Comparison of ENCODE assay signal across 13 cellular contexts in genomic region chr6:13526339-13526717, GRCh38. TPM values are rescaled to one million over a fixed set of nuclear protein-coding genes. Genes with fewer than 3 reads are reported as not detected.
A peak's percentile ranks its signal among the peaks of the same experiment; 100 is the strongest.
DNase-seq lines count a peak whose midpoint lies in the region; ATAC-seq and TF ChIP-seq lines count a peak whose summit lies in the region.
"Had no signal": no experiment of that assay in that cellular context is flagged by ENCODE, and none has a peak within 500 bp of the region (broad histone marks: within the 10 kb centered on the region; RNA-seq: fewer than 3 reads in every experiment).

No MANE protein-coding gene starts in this region.

- CTCF ChIA-PET in activated CD8-positive, alpha-beta T cell treated with anti-CD3 and anti-CD28 coated beads, Interleukin-2, amount 10 ng/mL, durations not matched to agents 7 days and 5 days (lab: Charles Lee): interaction anchor here (1.0 to 2.1 kb wide), 3 partner anchors 12 to 143 kb away, joined by 3 to 4 read pairs (median 4); partner anchors contain the start of gene SIRT5
- CTCF ChIA-PET in activated CD8-positive, alpha-beta T cell treated with anti-CD3 and anti-CD28 coated beads for 36 hours (lab: Charles Lee): no interaction called here

- no peaks in the 10 kb centered on the region for H3K36me3 Mint-ChIP-seq in activated CD8-positive, alpha-beta T cell treated with anti-CD3 and anti-CD28 coated beads, Interleukin-2, amount 10 ng/mL, durations not matched to agents 7 days and 5 days (ENCODE audit: low read depth)
- no peaks in the 10 kb centered on the region for H3K36me3 Mint-ChIP-seq in activated CD8-positive, alpha-beta T cell treated with anti-CD3 and anti-CD28 coated beads for 36 hours (ENCODE audit: low read depth)
- H3K36me3 Mint-ChIP-seq: neural progenitor cell, type B pancreatic cell had no signal

- H3K4me1 Mint-ChIP-seq in activated CD8-positive, alpha-beta T cell treated with anti-CD3 and anti-CD28 coated beads, Interleukin-2, amount 10 ng/mL, durations not matched to agents 7 days and 5 days (ENCODE audit: low read depth): peaks cover 17% of the 10 kb centered on the region
- peaks cover 14% of the 10 kb centered on the region for H3K4me1 Mint-ChIP-seq in activated CD8-positive, alpha-beta T cell treated with anti-CD3 and anti-CD28 coated beads for 36 hours (ENCODE audit: low read depth)

- peaks cover 16 to 46% (median 30%) of the 10 kb centered on the region in 3 donors for H3K4me1 ChIP-seq in skeletal muscle tissue (ENCODE audit: control insufficient read depth in 3 of 3, insufficient read depth in 3 of 3, low read length in 3 of 3)

- H3K27ac Mint-ChIP-seq in activated CD8-positive, alpha-beta T cell treated with anti-CD3 and anti-CD28 coated beads, Interleukin-2, amount 10 ng/mL, durations not matched to agents 7 days and 5 days: peak overlapping the region; percentile 68
- H3K27ac Mint-ChIP-seq in activated CD8-positive, alpha-beta T cell treated with anti-CD3 and anti-CD28 coated beads for 36 hours: no peak overlapping the region
- H3K27ac Mint-ChIP-seq: neural progenitor cell, type B pancreatic cell had no signal

- H3K27ac ChIP-seq in coronary artery (peak overlapping the region; percentile 27 to 46), skeletal muscle tissue (ENCODE audit: low read depth, low read length) (peak overlapping the region; percentile 89)
- H3K27ac ChIP-seq: neural progenitor cell had no signal

- H3K9me3 ChIP-seq in skeletal muscle tissue (ENCODE audit: control insufficient read depth in 3 of 3, low read length in 3 of 3): no peaks in the 10 kb centered on the region

- POLR2A ChIA-PET in activated CD8-positive, alpha-beta T cell treated with anti-CD3 and anti-CD28 coated beads, Interleukin-2, amount 10 ng/mL, durations not matched to agents 7 days and 5 days (lab: Charles Lee): interaction anchor here (0.7 to 1.2 kb wide), 2 partner anchors 40 to 89 kb away, joined by 3 read pairs; partner anchors contain the start of gene NOL7
- POLR2A ChIA-PET in activated CD8-positive, alpha-beta T cell treated with anti-CD3 and anti-CD28 coated beads for 36 hours (lab: Charles Lee): interaction anchor here (1.0 kb wide), 1 partner anchor 45 kb away, joined by 3 read pairs; no protein-coding TSS in a partner anchor

- TF ChIP-seq CTCF in activated CD8-positive, alpha-beta T cell treated with anti-CD3 and anti-CD28 coated beads for 36 hours (IDR thresholded peaks at IDR 0.05): no peak
- no peak for TF ChIP-seq CTCF in coronary artery (IDR thresholded peaks at IDR 0.05)

- H3K9me3 Mint-ChIP-seq in activated CD8-positive, alpha-beta T cell treated with anti-CD3 and anti-CD28 coated beads, Interleukin-2, amount 10 ng/mL, durations not matched to agents 7 days and 5 days (ENCODE audit: insufficient read depth): no peaks in the 10 kb centered on the region
- H3K9me3 Mint-ChIP-seq in activated CD8-positive, alpha-beta T cell treated with anti-CD3 and anti-CD28 coated beads for 36 hours: no peaks in the 10 kb centered on the region
- H3K9me3 Mint-ChIP-seq: neural progenitor cell, type B pancreatic cell had no signal

- intact Hi-C loops in activated CD8-positive, alpha-beta T cell treated with anti-CD3 and anti-CD28 coated beads for 36 hours (cut with micrococcal nuclease): no loop called here

- no peaks in the 10 kb centered on the region for H3K27me3 ChIP-seq in skeletal muscle tissue (ENCODE audit: control insufficient read depth in 3 of 3, insufficient read depth in 3 of 3, low read length in 3 of 3)
- H3K27me3 ChIP-seq: neural progenitor cell had no signal

- DNase-seq in activated CD8-positive, alpha-beta T cell treated with anti-CD3 and anti-CD28 coated beads, Interleukin-2, amount 10 ng/mL, durations not matched to agents 7 days and 5 days: no peak
- DNase-seq in activated CD8-positive, alpha-beta T cell treated with anti-CD3 and anti-CD28 coated beads for 36 hours: no peak
- DNase-seq in coronary artery (ENCODE audit: low spot score) (no peak), NCI-H446 (lab: John Stamatoyannopoulos, UW) (no peak), NCI-H446 treated with DMSO at 0.1 percent for 48 hours (lab: John Stamatoyannopoulos, UW) (no peak), SK-N-DZ (ENCODE audit: low spot score) (no peak)
- DNase-seq: foreskin fibroblast; retina; stimulated activated CD4-positive, alpha-beta T cell treated with anti-CD3 and anti-CD28 coated beads, Interleukin-1b, Interleukin-23, amount 100 ng/mL, for 48 hours had no signal

- H3K36me3 ChIP-seq in skeletal muscle tissue (ENCODE audit: control insufficient read depth in 3 of 3, insufficient read depth in 3 of 3, low read length in 3 of 3): no peaks in the 10 kb centered on the region
- H3K36me3 ChIP-seq: neural progenitor cell had no signal

- peaks cover under 1% of the 10 kb centered on the region for H3K27me3 Mint-ChIP-seq in activated CD8-positive, alpha-beta T cell treated with anti-CD3 and anti-CD28 coated beads, Interleukin-2, amount 10 ng/mL, durations not matched to agents 7 days and 5 days (ENCODE audit: low read depth)
- no peaks in the 10 kb centered on the region for H3K27me3 Mint-ChIP-seq in activated CD8-positive, alpha-beta T cell treated with anti-CD3 and anti-CD28 coated beads for 36 hours
- H3K27me3 Mint-ChIP-seq: type B pancreatic cell had no signal

- no peak overlapping the region for H3K4me3 Mint-ChIP-seq in activated CD8-positive, alpha-beta T cell treated with anti-CD3 and anti-CD28 coated beads, Interleukin-2, amount 10 ng/mL, durations not matched to agents 7 days and 5 days
- no peak overlapping the region for H3K4me3 Mint-ChIP-seq in activated CD8-positive, alpha-beta T cell treated with anti-CD3 and anti-CD28 coated beads for 36 hours
- H3K4me3 Mint-ChIP-seq: neural progenitor cell, type B pancreatic cell had no signal

- ATAC-seq in activated CD8-positive, alpha-beta T cell treated with anti-CD3 and anti-CD28 coated beads, Interleukin-2, amount 10 ng/mL, durations not matched to agents 7 days and 5 days: no peak
- no peak for ATAC-seq in activated CD8-positive, alpha-beta T cell treated with anti-CD3 and anti-CD28 coated beads for 36 hours
- peak; percentile 18 for ATAC-seq in HG03196 (IDR thresholded peaks at IDR 0.05; ENCODE audit: unreplicated experiment)

- no peak overlapping the region for H3K4me3 ChIP-seq in coronary artery
- peak overlapping the region in 1 of 3 donors; percentile 4 for H3K4me3 ChIP-seq in skeletal muscle tissue (ENCODE audit: low read length in 3 of 3)
- H3K4me3 ChIP-seq: neural progenitor cell had no signal

- H3K9ac ChIP-seq in skeletal muscle tissue (ENCODE audit: low read depth in 1 of 3, low read length in 3 of 3): peak overlapping the region in 1 of 3 donors; percentile 66
- H3K9ac ChIP-seq: neural progenitor cell had no signal

RNA-seq across cellular contexts. Expression of gene GFOD1, which starts 38.9 kb away (rescaled TPM):
- total RNA-seq in activated CD8-positive, alpha-beta T cell treated with anti-CD3 and anti-CD28 coated beads, Interleukin-2, amount 10 ng/mL, durations not matched to agents 7 days and 5 days: 1 to 10 TPM; 8.0 to 8.7 TPM
- 10 to 100 TPM; 12.3 to 12.9 TPM for total RNA-seq in activated CD8-positive, alpha-beta T cell treated with anti-CD3 and anti-CD28 coated beads for 36 hours
- total RNA-seq in skeletal muscle tissue: 6.3 TPM
- polyA plus RNA-seq in SK-N-DZ (2014; cell fraction: cytosol; rRNA removed): 4.0 and 7.0 TPM in 2 replicates
- 3.7 and 7.7 TPM in 2 replicates for polyA plus RNA-seq in SK-N-DZ (2014; cell fraction: nucleus; rRNA removed)

RNA-seq across cellular contexts. Expression of gene SIRT5, which starts 48.1 kb away (rescaled TPM):
- 10 to 100 TPM in 1 of 2 experiments, 1 to 10 TPM in 1; 9.2 to 12.1 TPM for total RNA-seq in activated CD8-positive, alpha-beta T cell treated with anti-CD3 and anti-CD28 coated beads, Interleukin-2, amount 10 ng/mL, durations not matched to agents 7 days and 5 days
- 10 to 100 TPM in 1 of 2 experiments, 1 to 10 TPM in 1; 9.4 to 13.5 TPM for total RNA-seq in activated CD8-positive, alpha-beta T cell treated with anti-CD3 and anti-CD28 coated beads for 36 hours
- 10.4 TPM for total RNA-seq in skeletal muscle tissue
- 8.1 and 13.1 TPM in 2 replicates for polyA plus RNA-seq in SK-N-DZ (2014; cell fraction: cytosol; rRNA removed)
- 11.7 and 17.4 TPM in 2 replicates for polyA plus RNA-seq in SK-N-DZ (2014; cell fraction: nucleus; rRNA removed)
